In genomic region chr6:114033606-114034005, GRCh38 we compare ENCODE assay signal across 21 cellular contexts.
"Had no signal": no experiment of that assay in that cellular context is flagged by ENCODE, and none has a peak within 500 bp of the region (broad histone marks: within the 10 kb centered on the region; RNA-seq: fewer than 3 reads in every experiment).

No MANE protein-coding gene starts in this region.

- H3K27me3 ChIP-seq: ovary, right atrium auricular region, sigmoid colon, stomach, transverse colon had no signal

- H3K4me1 ChIP-seq: left ventricle myocardium inferior, lower lobe of right lung, right atrium auricular region, sigmoid colon, stomach, transverse colon had no signal

- ATAC-seq: esophagus mucosa; left cardiac atrium; lower lobe of right lung; naive thymus-derived CD8-positive, alpha-beta T cell had no signal

- H3K36me3 ChIP-seq: left ventricle myocardium inferior, lower lobe of right lung, ovary, right atrium auricular region, sigmoid colon, stomach, thoracic aorta, transverse colon had no signal

- H3K9me3 ChIP-seq: left ventricle myocardium inferior, lower lobe of right lung, ovary, right atrium auricular region, sigmoid colon, stomach, thoracic aorta, transverse colon had no signal

- H3K4me3 ChIP-seq: left ventricle myocardium inferior, lower lobe of right lung, ovary, right atrium auricular region, sigmoid colon, skin epidermis, stomach, thoracic aorta, transverse colon had no signal

- DNase-seq: effector memory CD4-positive, alpha-beta T cell; immature natural killer cell; kidney; left cardiac atrium; left ventricle myocardium inferior; lower lobe of right lung; mesenchymal stem cell; naive thymus-derived CD8-positive, alpha-beta T cell; nucleus accumbens; ovary; sigmoid colon; stimulated activated CD4-positive, alpha-beta T cell treated with anti-CD3 and anti-CD28 coated beads, Interleukin-2, amount 100 ng/mL, for 24 hours; stimulated activated CD4-positive, alpha-beta T cell treated with anti-CD3 and anti-CD28 coated beads, Interleukin-4, amount 100 ng/mL, for 4 hours; stimulated activated naive CD4-positive, alpha-beta T cell; stomach; substantia nigra; transverse colon had no signal
